Comparison of ENCODE assay signal across 1 cellular context in the genomic region with DNA sequence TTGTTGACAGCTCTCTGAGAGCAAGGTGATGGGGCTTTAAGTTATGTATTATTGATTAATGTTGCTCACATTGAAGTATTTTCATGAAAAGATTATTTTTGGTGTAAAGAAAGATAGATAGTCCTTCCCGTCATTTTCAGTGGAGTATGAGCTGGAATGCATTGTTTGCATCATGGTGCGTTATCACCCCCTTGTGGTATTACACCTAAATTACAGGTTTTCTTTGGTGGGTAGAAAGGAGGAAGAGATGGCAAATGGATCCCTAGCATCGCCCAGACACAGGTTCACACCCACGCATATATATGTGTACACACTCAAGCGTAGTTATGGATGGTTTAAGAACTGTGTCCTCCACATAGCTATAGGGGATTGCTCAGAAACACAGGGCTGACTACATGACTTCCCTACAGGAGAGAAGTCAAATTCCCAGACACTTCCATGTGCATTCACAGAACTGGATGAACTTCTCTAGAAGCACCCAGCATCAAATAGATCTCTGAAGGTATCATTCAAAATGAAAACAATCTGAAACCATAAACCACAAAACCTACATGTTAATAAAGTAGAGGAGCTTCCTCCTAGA.
TF ChIP-seq lines count a peak whose summit lies in the region.

No MANE protein-coding gene starts in this region.

TF ChIP-seq in HepG2, 621 proteins besides CTCF, POLR2A, EP300 and RAD21 (continued from another document):
- TF ChIP-seq, protein P1, sequence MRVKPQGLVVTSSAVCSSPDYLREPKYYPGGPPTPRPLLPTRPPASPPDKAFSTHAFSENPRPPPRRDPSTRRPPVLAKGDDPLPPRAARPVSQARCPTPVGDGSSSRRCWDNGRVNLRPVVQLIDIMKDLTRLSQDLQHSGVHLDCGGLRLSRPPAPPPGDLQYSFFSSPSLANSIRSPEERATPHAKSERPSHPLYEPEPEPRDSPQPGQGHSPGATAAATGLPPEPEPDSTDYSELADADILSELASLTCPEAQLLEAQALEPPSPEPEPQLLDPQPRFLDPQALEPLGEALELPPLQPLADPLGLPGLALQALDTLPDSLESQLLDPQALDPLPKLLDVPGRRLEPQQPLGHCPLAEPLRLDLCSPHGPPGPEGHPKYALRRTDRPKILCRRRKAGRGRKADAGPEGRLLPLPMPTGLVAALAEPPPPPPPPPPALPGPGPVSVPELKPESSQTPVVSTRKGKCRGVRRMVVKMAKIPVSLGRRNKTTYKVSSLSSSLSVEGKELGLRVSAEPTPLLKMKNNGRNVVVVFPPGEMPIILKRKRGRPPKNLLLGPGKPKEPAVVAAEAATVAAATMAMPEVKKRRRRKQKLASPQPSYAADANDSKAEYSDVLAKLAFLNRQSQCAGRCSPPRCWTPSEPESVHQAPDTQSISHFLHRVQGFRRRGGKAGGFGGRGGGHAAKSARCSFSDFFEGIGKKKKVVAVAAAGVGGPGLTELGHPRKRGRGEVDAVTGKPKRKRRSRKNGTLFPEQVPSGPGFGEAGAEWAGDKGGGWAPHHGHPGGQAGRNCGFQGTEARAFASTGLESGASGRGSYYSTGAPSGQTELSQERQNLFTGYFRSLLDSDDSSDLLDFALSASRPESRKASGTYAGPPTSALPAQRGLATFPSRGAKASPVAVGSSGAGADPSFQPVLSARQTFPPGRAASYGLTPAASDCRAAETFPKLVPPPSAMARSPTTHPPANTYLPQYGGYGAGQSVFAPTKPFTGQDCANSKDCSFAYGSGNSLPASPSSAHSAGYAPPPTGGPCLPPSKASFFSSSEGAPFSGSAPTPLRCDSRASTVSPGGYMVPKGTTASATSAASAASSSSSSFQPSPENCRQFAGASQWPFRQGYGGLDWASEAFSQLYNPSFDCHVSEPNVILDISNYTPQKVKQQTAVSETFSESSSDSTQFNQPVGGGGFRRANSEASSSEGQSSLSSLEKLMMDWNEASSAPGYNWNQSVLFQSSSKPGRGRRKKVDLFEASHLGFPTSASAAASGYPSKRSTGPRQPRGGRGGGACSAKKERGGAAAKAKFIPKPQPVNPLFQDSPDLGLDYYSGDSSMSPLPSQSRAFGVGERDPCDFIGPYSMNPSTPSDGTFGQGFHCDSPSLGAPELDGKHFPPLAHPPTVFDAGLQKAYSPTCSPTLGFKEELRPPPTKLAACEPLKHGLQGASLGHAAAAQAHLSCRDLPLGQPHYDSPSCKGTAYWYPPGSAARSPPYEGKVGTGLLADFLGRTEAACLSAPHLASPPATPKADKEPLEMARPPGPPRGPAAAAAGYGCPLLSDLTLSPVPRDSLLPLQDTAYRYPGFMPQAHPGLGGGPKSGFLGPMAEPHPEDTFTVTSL (CRISPR knock-in tag; IDR thresholded peaks at IDR 0.05; ENCODE audit: borderline replicate concordance) = 0 out of 2 replicates have a peak, but pooled peaks have one; percentile 20
- no peak for TF ChIP-seq RFXAP (CRISPR knock-in tag; IDR thresholded peaks at IDR 0.05; ENCODE audit: borderline replicate concordance)
- TF ChIP-seq ZNF337 (CRISPR knock-in tag; IDR thresholded peaks at IDR 0.05; ENCODE audit: borderline replicate concordance, low read depth) = no peak
- 0 out of 2 replicates have a peak, but pooled peaks have one; percentile 49 for TF ChIP-seq ELF3 (CRISPR knock-in tag; IDR thresholded peaks at IDR 0.05)
- TF ChIP-seq BCL6 (CRISPR knock-in tag; IDR thresholded peaks at IDR 0.05) = no peak
- TF ChIP-seq CREB1 (IDR thresholded peaks at IDR 0.05) = no peak
- no peak for TF ChIP-seq CREB1 (CRISPR knock-in tag; IDR thresholded peaks at IDR 0.05)
- TF ChIP-seq, protein P2, sequence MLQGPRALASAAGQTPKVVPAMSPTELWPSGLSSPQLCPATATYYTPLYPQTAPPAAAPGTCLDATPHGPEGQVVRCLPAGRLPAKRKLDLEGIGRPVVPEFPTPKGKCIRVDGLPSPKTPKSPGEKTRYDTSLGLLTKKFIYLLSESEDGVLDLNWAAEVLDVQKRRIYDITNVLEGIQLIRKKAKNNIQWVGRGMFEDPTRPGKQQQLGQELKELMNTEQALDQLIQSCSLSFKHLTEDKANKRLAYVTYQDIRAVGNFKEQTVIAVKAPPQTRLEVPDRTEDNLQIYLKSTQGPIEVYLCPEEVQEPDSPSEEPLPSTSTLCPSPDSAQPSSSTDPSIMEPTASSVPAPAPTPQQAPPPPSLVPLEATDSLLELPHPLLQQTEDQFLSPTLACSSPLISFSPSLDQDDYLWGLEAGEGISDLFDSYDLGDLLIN (CRISPR knock-in tag; IDR thresholded peaks at IDR 0.05; ENCODE audit: borderline replicate concordance) = no peak
- TF ChIP-seq, protein P3, sequence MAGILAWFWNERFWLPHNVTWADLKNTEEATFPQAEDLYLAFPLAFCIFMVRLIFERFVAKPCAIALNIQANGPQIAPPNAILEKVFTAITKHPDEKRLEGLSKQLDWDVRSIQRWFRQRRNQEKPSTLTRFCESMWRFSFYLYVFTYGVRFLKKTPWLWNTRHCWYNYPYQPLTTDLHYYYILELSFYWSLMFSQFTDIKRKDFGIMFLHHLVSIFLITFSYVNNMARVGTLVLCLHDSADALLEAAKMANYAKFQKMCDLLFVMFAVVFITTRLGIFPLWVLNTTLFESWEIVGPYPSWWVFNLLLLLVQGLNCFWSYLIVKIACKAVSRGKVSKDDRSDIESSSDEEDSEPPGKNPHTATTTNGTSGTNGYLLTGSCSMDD (CRISPR knock-in tag; IDR thresholded peaks at IDR 0.05) = no peak
- no peak for TF ChIP-seq MTF2 (CRISPR knock-in tag; IDR thresholded peaks at IDR 0.05; ENCODE audit: borderline replicate concordance)
- TF ChIP-seq, protein P4, sequence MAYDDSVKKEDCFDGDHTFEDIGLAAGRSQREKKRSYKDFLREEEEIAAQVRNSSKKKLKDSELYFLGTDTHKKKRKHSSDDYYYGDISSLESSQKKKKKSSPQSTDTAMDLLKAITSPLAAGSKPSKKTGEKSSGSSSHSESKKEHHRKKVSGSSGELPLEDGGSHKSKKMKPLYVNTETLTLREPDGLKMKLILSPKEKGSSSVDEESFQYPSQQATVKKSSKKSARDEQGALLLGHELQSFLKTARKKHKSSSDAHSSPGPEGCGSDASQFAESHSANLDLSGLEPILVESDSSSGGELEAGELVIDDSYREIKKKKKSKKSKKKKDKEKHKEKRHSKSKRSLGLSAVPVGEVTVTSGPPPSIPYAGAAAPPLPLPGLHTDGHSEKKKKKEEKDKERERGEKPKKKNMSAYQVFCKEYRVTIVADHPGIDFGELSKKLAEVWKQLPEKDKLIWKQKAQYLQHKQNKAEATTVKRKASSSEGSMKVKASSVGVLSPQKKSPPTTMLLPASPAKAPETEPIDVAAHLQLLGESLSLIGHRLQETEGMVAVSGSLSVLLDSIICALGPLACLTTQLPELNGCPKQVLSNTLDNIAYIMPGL (CRISPR knock-in tag; IDR thresholded peaks at IDR 0.05; ENCODE audit: borderline replicate concordance in 1 of 2, low read depth in 1 of 2) = 0 out of 4 replicates have a peak, but pooled peaks of 1 of the 2 experiments have one; percentile 40
- TF ChIP-seq, protein P5, sequence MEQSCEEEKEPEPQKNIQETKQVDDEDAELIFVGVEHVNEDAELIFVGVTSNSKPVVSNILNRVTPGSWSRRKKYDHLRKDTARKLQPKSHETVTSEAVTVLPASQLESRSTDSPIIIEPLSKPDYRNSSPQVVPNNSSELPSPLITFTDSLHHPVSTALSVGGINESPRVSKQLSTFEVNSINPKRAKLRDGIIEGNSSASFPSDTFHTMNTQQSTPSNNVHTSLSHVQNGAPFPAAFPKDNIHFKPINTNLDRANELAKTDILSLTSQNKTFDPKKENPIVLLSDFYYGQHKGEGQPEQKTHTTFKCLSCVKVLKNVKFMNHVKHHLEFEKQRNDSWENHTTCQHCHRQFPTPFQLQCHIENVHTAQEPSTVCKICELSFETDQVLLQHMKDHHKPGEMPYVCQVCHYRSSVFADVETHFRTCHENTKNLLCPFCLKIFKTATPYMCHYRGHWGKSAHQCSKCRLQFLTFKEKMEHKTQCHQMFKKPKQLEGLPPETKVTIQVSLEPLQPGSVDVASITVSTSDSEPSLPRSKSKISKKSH (CRISPR knock-in tag; IDR thresholded peaks at IDR 0.05; ENCODE audit: borderline replicate concordance) = no peak
- no peak for TF ChIP-seq ZNF354B (CRISPR knock-in tag; IDR thresholded peaks at IDR 0.05)
- TF ChIP-seq NKX3-1 (CRISPR knock-in tag; IDR thresholded peaks at IDR 0.05) = no peak
- no peak for TF ChIP-seq ETV5 (CRISPR knock-in tag; IDR thresholded peaks at IDR 0.05; ENCODE audit: borderline replicate concordance)
- TF ChIP-seq ZNF282 (IDR thresholded peaks at IDR 0.05; ENCODE audit: partially characterized antibody) = no peak
- TF ChIP-seq NONO (IDR thresholded peaks at IDR 0.05) = no peak
- TF ChIP-seq NONO (CRISPR knock-in tag; conservative IDR thresholded peaks at IDR 0.05) = no peak
TF ChIP-seq in HepG2: peak in this region for 15.
